Comparison of ENCODE assay signal across 13 cellular contexts in genomic region chr6:111710911-111711310, GRCh38.
DNase-seq lines count a peak whose midpoint lies in the region; ATAC-seq and TF ChIP-seq lines count a peak whose summit lies in the region.
"Had no signal": no experiment of that assay in that cellular context is flagged by ENCODE, and none has a peak within 500 bp of the region (broad histone marks: within the 10 kb centered on the region; RNA-seq: fewer than 3 reads in every experiment).

No MANE protein-coding gene starts in this region.

- DNase-seq in activated naive CD4-positive, alpha-beta T cell treated with anti-CD3 and anti-CD28 coated beads, Interleukin-2, amount 10 ng/mL, durations not matched to agents 7 days and 5 days, result no peak
- no peak for DNase-seq in activated naive CD4-positive, alpha-beta T cell treated with anti-CD3 and anti-CD28 coated beads, Interleukin-2, amount 50 U/mL, for 16 hours
- DNase-seq in naive thymus-derived CD8-positive, alpha-beta T cell, result no peak
- DNase-seq in upper lobe of right lung, result no peak
- DNase-seq in NCI-H2171 treated with DMSO at 0.1 percent for 48 hours (lab: John Stamatoyannopoulos, UW), result no peak
- DNase-seq in NCI-H69 (lab: John Stamatoyannopoulos, UW), result no peak
- DNase-seq in tibial artery, result no peak
- DNase-seq: activated B cell treated with CpG ODN at 0.5 μM for 24 hours, mesendoderm, right lobe of liver had no signal

- H3K4me1 Mint-ChIP-seq in activated naive CD4-positive, alpha-beta T cell treated with anti-CD3 and anti-CD28 coated beads, Interleukin-2, amount 10 ng/mL, durations not matched to agents 7 days and 5 days, result peaks cover 63% of the 10 kb centered on the region
- peaks cover 91% of the 10 kb centered on the region for H3K4me1 Mint-ChIP-seq in brain
- H3K4me1 Mint-ChIP-seq in naive thymus-derived CD8-positive, alpha-beta T cell, result peaks cover 18 to 62% (median 48%) of the 10 kb centered on the region in 4 donors

- H3K36me3 ChIP-seq in upper lobe of right lung (peaks cover 13% of the 10 kb centered on the region), tibial artery (no peaks in the 10 kb centered on the region)
- H3K36me3 ChIP-seq: adrenal gland, right lobe of liver had no signal

- H3K27ac Mint-ChIP-seq in activated naive CD4-positive, alpha-beta T cell treated with anti-CD3 and anti-CD28 coated beads, Interleukin-2, amount 10 ng/mL, durations not matched to agents 7 days and 5 days, result peak overlapping the region; percentile 50
- peak overlapping the region; percentile 87 to 97 (median 93) for H3K27ac Mint-ChIP-seq in brain
- peak overlapping the region; percentile 67 to 97 (median 91) for H3K27ac Mint-ChIP-seq in naive thymus-derived CD8-positive, alpha-beta T cell
- H3K27ac Mint-ChIP-seq: activated B cell treated with CpG ODN at 0.5 μM for 24 hours had no signal

- H3K9me3 ChIP-seq in upper lobe of right lung (no peaks in the 10 kb centered on the region), tibial artery (no peaks in the 10 kb centered on the region)
- H3K9me3 ChIP-seq: adrenal gland, BLaER1, right lobe of liver had no signal

- H3K36me3 Mint-ChIP-seq in activated naive CD4-positive, alpha-beta T cell treated with anti-CD3 and anti-CD28 coated beads, Interleukin-2, amount 10 ng/mL, durations not matched to agents 7 days and 5 days, result peaks cover 64% of the 10 kb centered on the region
- H3K36me3 Mint-ChIP-seq in brain, result peaks cover 66% of the 10 kb centered on the region
- peaks cover 0 to 65% (median 14%) of the 10 kb centered on the region in 3 donors for H3K36me3 Mint-ChIP-seq in naive thymus-derived CD8-positive, alpha-beta T cell

- POLR2A ChIA-PET in naive thymus-derived CD8-positive, alpha-beta T cell (lab: Charles Lee), result interaction anchor here (0.5 to 2.0 kb wide), 9 partner anchors 8 to 332 kb away, joined by 3 to 14 read pairs (median 4); no protein-coding TSS in a partner anchor

- H3K9me3 Mint-ChIP-seq in activated naive CD4-positive, alpha-beta T cell treated with anti-CD3 and anti-CD28 coated beads, Interleukin-2, amount 10 ng/mL, durations not matched to agents 7 days and 5 days, result no peaks in the 10 kb centered on the region
- H3K9me3 Mint-ChIP-seq in brain, result no peaks in the 10 kb centered on the region
- no peaks in the 10 kb centered on the region for H3K9me3 Mint-ChIP-seq in naive thymus-derived CD8-positive, alpha-beta T cell
- H3K9me3 Mint-ChIP-seq: activated B cell treated with CpG ODN at 0.5 μM for 24 hours had no signal

- H3K27me3 ChIP-seq in upper lobe of right lung, result no peaks in the 10 kb centered on the region
- no peaks in the 10 kb centered on the region for H3K27me3 ChIP-seq in tibial artery
- H3K27me3 ChIP-seq: adrenal gland, BLaER1, right lobe of liver had no signal

- TF ChIP-seq CTCF in brain (conservative IDR thresholded peaks at IDR 0.05) (no peak), upper lobe of right lung (IDR thresholded peaks at IDR 0.05) (no peak), tibial artery (IDR thresholded peaks at IDR 0.05) (no peak)

- intact Hi-C loops in upper lobe of right lung (cut with DNase I), result loop anchor here (5.0 to 10.0 kb wide), 2 partner anchors 144 to 281 kb away; no protein-coding TSS in a partner anchor
- intact Hi-C loops in tibial artery (cut with DNase I; ENCODE audit: low total_unique reads), result loop anchor here (2.0 kb wide), 1 partner anchor 332 kb away; no protein-coding TSS in a partner anchor

- peaks cover 23% of the 10 kb centered on the region for H3K4me1 ChIP-seq in upper lobe of right lung
- H3K4me1 ChIP-seq in tibial artery, result peaks cover 0 to 9% (median 2%) of the 10 kb centered on the region in 4 donors

- H3K4me3 ChIP-seq in upper lobe of right lung, result no peak overlapping the region
- H3K4me3 ChIP-seq in tibial artery, result no peak overlapping the region
- H3K4me3 ChIP-seq: BLaER1 had no signal

- no peaks in the 10 kb centered on the region for H3K27me3 Mint-ChIP-seq in activated naive CD4-positive, alpha-beta T cell treated with anti-CD3 and anti-CD28 coated beads, Interleukin-2, amount 10 ng/mL, durations not matched to agents 7 days and 5 days
- H3K27me3 Mint-ChIP-seq in brain, result peaks cover 3% of the 10 kb centered on the region
- H3K27me3 Mint-ChIP-seq in naive thymus-derived CD8-positive, alpha-beta T cell, result no peaks in the 10 kb centered on the region
- H3K27me3 Mint-ChIP-seq: activated B cell treated with CpG ODN at 0.5 μM for 24 hours had no signal

- ATAC-seq in naive thymus-derived CD8-positive, alpha-beta T cell, result no peak
- ATAC-seq in upper lobe of right lung, result no peak

- H3K27ac ChIP-seq in upper lobe of right lung, result peak overlapping the region; percentile 25
- no peak overlapping the region for H3K27ac ChIP-seq in tibial artery
- H3K27ac ChIP-seq: adrenal gland, BLaER1, right lobe of liver had no signal

- CTCF ChIA-PET in activated naive CD4-positive, alpha-beta T cell treated with anti-CD3 and anti-CD28 coated beads, Interleukin-2, amount 10 ng/mL, durations not matched to agents 7 days and 5 days (lab: Charles Lee), result interaction anchor here (0.5 to 4.4 kb wide), 27 partner anchors 9 to 453 kb away, joined by 3 to 59 read pairs (median 4); partner anchors contain the start of gene FYN

- no peak overlapping the region for H3K4me3 Mint-ChIP-seq in activated naive CD4-positive, alpha-beta T cell treated with anti-CD3 and anti-CD28 coated beads, Interleukin-2, amount 10 ng/mL, durations not matched to agents 7 days and 5 days
- H3K4me3 Mint-ChIP-seq in brain, result peak overlapping the region in 3 of 5 experiments; percentile 35 to 79 (median 43)
- H3K4me3 Mint-ChIP-seq in naive thymus-derived CD8-positive, alpha-beta T cell, result peak overlapping the region in 2 of 10 donors; percentile 3 to 30
- H3K4me3 Mint-ChIP-seq: activated B cell treated with CpG ODN at 0.5 μM for 24 hours had no signal
